ENCODE assay signal across 2 cellular contexts in the genomic region with DNA sequence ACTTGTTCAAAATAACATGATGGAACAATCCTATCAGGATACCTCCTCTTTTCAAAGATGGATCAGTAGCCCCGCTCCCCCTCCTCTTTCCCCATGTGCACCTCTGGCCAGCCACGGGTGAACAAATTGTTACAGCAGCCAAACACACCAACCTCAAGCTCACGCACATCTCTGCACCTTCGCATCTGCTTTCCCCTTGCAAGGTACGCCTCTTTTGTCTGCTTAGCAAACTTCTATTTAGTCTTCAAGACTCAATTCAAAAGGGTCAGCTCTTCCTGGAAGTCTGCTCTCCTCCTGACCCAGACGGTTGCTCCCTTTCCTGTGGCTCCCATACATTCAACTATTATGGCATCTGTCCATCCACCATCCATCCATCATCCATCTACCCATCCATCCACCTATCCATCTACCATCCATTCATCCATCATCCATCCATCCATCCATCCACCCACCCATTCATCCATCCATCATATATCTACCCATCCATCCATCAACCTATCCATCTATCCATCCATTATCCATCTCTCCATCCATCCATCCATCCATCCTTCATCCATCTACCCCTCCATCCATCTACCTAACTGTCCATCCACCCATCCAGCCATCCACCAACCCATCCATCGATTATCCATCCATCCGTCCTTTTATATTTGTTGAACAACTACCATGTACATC.
A peak's percentile ranks its signal among the peaks of the same experiment; 100 is the strongest.
TF ChIP-seq lines count a peak whose summit lies in the region.

No MANE protein-coding gene starts in this region.

TF ChIP-seq in GM12891, 5 proteins besides CTCF, POLR2A, EP300 and RAD21:
- TF ChIP-seq POU2F2 (IDR thresholded peaks at IDR 0.05; ENCODE audit: low read depth, low read length): no peak
- TF ChIP-seq TAF1 (IDR thresholded peaks at IDR 0.05; ENCODE audit: low read depth, low read length): no peak
- TF ChIP-seq SPI1 (IDR thresholded peaks at IDR 0.05; ENCODE audit: low read depth, low read length): no peak
TF ChIP-seq in GM12891: peak in this region for 0.

TF ChIP-seq in GM12878, 131 proteins besides CTCF, POLR2A, EP300 and RAD21:
- TF ChIP-seq BMI1 (IDR thresholded peaks at IDR 0.05; ENCODE audit: borderline replicate concordance): no peak
- 0 out of 2 replicates have a peak, but pooled peaks have one; percentile 23 for TF ChIP-seq POLR2AphosphoS5 (IDR thresholded peaks at IDR 0.05; ENCODE audit: low read length)
